Comparison of ENCODE assay signal across 1 cellular context in the genomic region with DNA sequence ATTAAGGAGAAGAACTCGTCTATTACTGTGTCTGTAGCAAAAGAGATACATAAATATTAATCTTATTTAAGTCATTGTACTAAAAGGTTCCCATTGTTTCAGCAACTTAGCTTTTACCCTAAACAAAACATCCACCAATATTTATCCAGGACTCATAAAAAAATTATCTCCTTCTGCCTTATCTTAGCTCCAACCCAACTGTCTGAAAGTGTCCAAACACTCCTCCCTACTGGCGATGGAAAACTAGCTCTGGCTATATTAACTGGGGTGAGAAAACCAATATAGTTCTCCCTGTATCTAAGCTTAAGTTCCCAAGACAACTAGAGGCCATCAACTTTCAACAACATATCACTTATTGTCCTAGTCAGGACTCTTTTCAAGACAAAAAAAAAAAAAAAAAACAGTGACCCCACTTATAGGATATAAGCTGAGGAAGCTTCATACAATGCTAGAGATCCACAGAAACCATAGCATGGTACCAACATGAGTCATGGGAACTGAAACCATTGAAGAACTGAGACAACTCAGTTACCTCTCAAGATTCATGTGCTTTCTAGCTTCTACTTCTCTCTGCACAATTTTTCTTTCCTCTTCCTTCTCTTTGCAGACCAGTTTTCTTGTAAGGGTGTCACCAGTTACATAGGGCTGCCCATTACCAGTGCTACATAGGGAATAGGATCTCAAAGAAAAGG.
TF ChIP-seq lines count a peak whose summit lies in the region.

No MANE protein-coding gene starts in this region.

TF ChIP-seq in K562, 482 proteins besides CTCF, POLR2A, EP300 and RAD21 (continued from another document):
- TF ChIP-seq, protein P1, sequence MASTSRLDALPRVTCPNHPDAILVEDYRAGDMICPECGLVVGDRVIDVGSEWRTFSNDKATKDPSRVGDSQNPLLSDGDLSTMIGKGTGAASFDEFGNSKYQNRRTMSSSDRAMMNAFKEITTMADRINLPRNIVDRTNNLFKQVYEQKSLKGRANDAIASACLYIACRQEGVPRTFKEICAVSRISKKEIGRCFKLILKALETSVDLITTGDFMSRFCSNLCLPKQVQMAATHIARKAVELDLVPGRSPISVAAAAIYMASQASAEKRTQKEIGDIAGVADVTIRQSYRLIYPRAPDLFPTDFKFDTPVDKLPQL (IDR thresholded peaks at IDR 0.05; ENCODE audit: extremely low read depth, insufficient read length): no peak
- TF ChIP-seq CTCFL (IDR thresholded peaks at IDR 0.05; ENCODE audit: borderline replicate concordance, insufficient read depth, low read depth, low read length, poor library complexity, severe bottlenecking) (no peak), DEAF1 (CRISPR knock-in tag; IDR thresholded peaks at IDR 0.05) (no peak), POLR3G (IDR thresholded peaks at IDR 0.05; ENCODE audit: extremely low read depth, insufficient read length, insufficient replicate concordance) (no peak), ARID1B (IDR thresholded peaks at IDR 0.05) (peak; percentile 24), ZNF785 (CRISPR knock-in tag; IDR thresholded peaks at IDR 0.05) (no peak), SMARCB1 (IDR thresholded peaks at IDR 0.05; ENCODE audit: insufficient read length, low read depth) (no peak), SAP30 (IDR thresholded peaks at IDR 0.05; ENCODE audit: borderline replicate concordance, insufficient read depth, low read depth, low read length, poor library complexity, severe bottlenecking) (no peak), RCOR1 (IDR thresholded peaks at IDR 0.05; ENCODE audit: borderline replicate concordance in 1 of 2, low read depth in 2 of 2, low read length in 2 of 2) (0 out of 4 replicates have a peak, but pooled peaks of 1 of the 2 experiments have one; percentile 21), CHD7 (IDR thresholded peaks at IDR 0.05; ENCODE audit: low read depth, low read length) (no peak), HBP1 (CRISPR knock-in tag; IDR thresholded peaks at IDR 0.05) (no peak), ZC3H11A (IDR thresholded peaks at IDR 0.05; ENCODE audit: low read depth, low read length) (no peak), ESRRB (CRISPR knock-in tag; IDR thresholded peaks at IDR 0.05; ENCODE audit: borderline replicate concordance) (no peak), VEZF1 (CRISPR knock-in tag; IDR thresholded peaks at IDR 0.05) (no peak), ZNF140 (CRISPR knock-in tag; IDR thresholded peaks at IDR 0.05) (no peak), ZZZ3 (IDR thresholded peaks at IDR 0.05) (no peak), SNIP1 (IDR thresholded peaks at IDR 0.05; ENCODE audit: low read depth) (no peak), CTBP1 (IDR thresholded peaks at IDR 0.05; ENCODE audit: borderline replicate concordance) (0 out of 2 replicates have a peak, but pooled peaks have one; percentile 12), ZFPM2 (CRISPR knock-in tag; IDR thresholded peaks at IDR 0.05) (no peak), NFYB (IDR thresholded peaks at IDR 0.05; ENCODE audit: extremely low read depth, insufficient read length) (no peak), EHMT2 (IDR thresholded peaks at IDR 0.05) (peak; percentile 21), FOSL1 (tag; conservative IDR thresholded peaks at IDR 0.05) (peak; percentile 31), NELFE (IDR thresholded peaks at IDR 0.05; ENCODE audit: insufficient read depth, insufficient read length) (no peak), ZSCAN29 (IDR thresholded peaks at IDR 0.05) (0 out of 2 replicates have a peak, but pooled peaks have one; percentile 41), HEY1 (CRISPR knock-in tag; IDR thresholded peaks at IDR 0.05; ENCODE audit: borderline replicate concordance) (no peak), MEIS2 (IDR thresholded peaks at IDR 0.05; ENCODE audit: partially characterized antibody) (no peak), ZNF232 (CRISPR knock-in tag; IDR thresholded peaks at IDR 0.05) (no peak), NCOA1 (IDR thresholded peaks at IDR 0.05; ENCODE audit: low read depth) (no peak)
- TF ChIP-seq, protein P2, sequence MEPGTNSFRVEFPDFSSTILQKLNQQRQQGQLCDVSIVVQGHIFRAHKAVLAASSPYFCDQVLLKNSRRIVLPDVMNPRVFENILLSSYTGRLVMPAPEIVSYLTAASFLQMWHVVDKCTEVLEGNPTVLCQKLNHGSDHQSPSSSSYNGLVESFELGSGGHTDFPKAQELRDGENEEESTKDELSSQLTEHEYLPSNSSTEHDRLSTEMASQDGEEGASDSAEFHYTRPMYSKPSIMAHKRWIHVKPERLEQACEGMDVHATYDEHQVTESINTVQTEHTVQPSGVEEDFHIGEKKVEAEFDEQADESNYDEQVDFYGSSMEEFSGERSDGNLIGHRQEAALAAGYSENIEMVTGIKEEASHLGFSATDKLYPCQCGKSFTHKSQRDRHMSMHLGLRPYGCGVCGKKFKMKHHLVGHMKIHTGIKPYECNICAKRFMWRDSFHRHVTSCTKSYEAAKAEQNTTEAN (CRISPR knock-in tag; IDR thresholded peaks at IDR 0.05): no peak
- TF ChIP-seq, protein P3, sequence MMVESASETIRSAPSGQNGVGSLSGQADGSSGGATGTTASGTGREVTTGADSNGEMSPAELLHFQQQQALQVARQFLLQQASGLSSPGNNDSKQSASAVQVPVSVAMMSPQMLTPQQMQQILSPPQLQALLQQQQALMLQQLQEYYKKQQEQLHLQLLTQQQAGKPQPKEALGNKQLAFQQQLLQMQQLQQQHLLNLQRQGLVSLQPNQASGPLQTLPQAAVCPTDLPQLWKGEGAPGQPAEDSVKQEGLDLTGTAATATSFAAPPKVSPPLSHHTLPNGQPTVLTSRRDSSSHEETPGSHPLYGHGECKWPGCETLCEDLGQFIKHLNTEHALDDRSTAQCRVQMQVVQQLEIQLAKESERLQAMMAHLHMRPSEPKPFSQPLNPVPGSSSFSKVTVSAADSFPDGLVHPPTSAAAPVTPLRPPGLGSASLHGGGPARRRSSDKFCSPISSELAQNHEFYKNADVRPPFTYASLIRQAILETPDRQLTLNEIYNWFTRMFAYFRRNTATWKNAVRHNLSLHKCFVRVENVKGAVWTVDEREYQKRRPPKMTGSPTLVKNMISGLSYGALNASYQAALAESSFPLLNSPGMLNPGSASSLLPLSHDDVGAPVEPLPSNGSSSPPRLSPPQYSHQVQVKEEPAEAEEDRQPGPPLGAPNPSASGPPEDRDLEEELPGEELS (CRISPR knock-in tag; IDR thresholded peaks at IDR 0.05; ENCODE audit: borderline replicate concordance): no peak
